Comparison of ENCODE assay signal across 16 cellular contexts in the genomic region with DNA sequence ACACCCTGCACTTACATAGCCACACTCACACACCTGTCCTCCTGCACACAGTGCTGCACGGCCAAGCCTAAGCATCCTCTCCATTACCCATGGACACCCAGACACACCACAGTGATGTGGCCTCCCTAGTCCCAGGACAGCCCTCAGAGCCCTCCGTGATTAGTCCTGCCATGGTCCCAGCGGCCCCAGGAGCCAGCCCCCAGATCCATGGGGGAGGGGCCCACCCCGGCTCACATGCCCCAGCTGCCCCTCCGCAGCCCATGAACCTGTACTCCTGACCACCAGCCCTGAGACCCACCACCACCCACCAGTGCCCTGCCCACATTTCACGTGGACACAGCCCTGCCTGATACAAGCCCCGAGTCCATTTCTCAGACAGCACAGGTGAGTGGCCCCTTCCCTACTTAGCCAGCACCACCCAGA. TPM values are rescaled to one million over a fixed set of nuclear protein-coding genes. Genes with fewer than 3 reads are reported as not detected.
DNase-seq lines count a peak whose midpoint lies in the region; FAIRE-seq and TF ChIP-seq lines count a peak whose summit lies in the region.
"Had no signal": no experiment of that assay in that cellular context is flagged by ENCODE, and none has a peak within 500 bp of the region (broad histone marks: within the 10 kb centered on the region; RNA-seq: fewer than 3 reads in every experiment).

No MANE protein-coding gene starts in this region.

- H3K23ac ChIP-seq in mesendoderm (ENCODE audit: low read length), result peak overlapping the region; percentile 24

- H3K4me1 Mint-ChIP-seq in activated naive CD8-positive, alpha-beta T cell (ENCODE audit: low read depth), result peaks cover 85% of the 10 kb centered on the region
- H3K4me1 Mint-ChIP-seq in activated naive CD8-positive, alpha-beta T cell treated with anti-CD3 and anti-CD28 coated beads for 36 hours, result peaks cover 84% of the 10 kb centered on the region
- H3K4me1 Mint-ChIP-seq in type B pancreatic cell (ENCODE audit: unreplicated experiment), result peaks cover 16% of the 10 kb centered on the region

- WGBS in mesendoderm (ENCODE audit: extremely low coverage, insufficient coverage, low lambda C conversion rate), result no CpG with 5 or more reads among the region's 7 CpGs

- no peaks in the 10 kb centered on the region for H3K9me3 ChIP-seq in WERI-Rb-1 (ENCODE audit: severe bottlenecking)
- H3K9me3 ChIP-seq: adrenal gland had no signal

- TF ChIP-seq CTCF in WERI-Rb-1 (IDR thresholded peaks at IDR 0.05; ENCODE audit: low read depth, low read length), result no peak
- no peak for TF ChIP-seq CTCF in type B pancreatic cell (conservative IDR thresholded peaks at IDR 0.05)
- TF ChIP-seq CTCF in D721Med (IDR thresholded peaks at IDR 0.05; ENCODE audit: insufficient read depth, missing control alignments), result no peak

- no peak overlapping the region for H3K9ac ChIP-seq in mesendoderm (ENCODE audit: low read length)

- H2BK120ac ChIP-seq in mesendoderm (ENCODE audit: low read depth, low read length), result no peak overlapping the region

- no peak for FAIRE-seq in D721Med (lab: Jason Lieb, UNC)

- H2BK15ac ChIP-seq in mesendoderm (replicated peaks; ENCODE audit: low read depth), result no peak overlapping the region

- H3K27me3 ChIP-seq in WERI-Rb-1 (ENCODE audit: insufficient read depth, low read depth, severe bottlenecking) (no peaks in the 10 kb centered on the region), mesendoderm (ENCODE audit: insufficient read depth, low read length, poor library complexity) (no peaks in the 10 kb centered on the region)
- H3K27me3 ChIP-seq: adrenal gland had no signal

- no peak for DNase-seq in activated naive CD8-positive, alpha-beta T cell treated with anti-CD3 and anti-CD28 coated beads for 36 hours
- DNase-seq in WERI-Rb-1 (peak; percentile 78), mesendoderm (no peak), type B pancreatic cell (ENCODE audit: extremely low spot score, unreplicated experiment) (no peak), D721Med (ENCODE audit: insufficient read length, low spot score) (no peak), KG1 (lab: John Stamatoyannopoulos, UW) (no peak)
- DNase-seq in stimulated activated CD4-positive, alpha-beta T cell treated with anti-CD3 and anti-CD28 coated beads, Interleukin-4, amount 100 ng/mL, for 1 hour, result no peak
- DNase-seq: adrenal gland, KBM-7, NCI-H1092 had no signal

- no peak overlapping the region for H4K5ac ChIP-seq in mesendoderm (ENCODE audit: low read length)

- H3K27me3 Mint-ChIP-seq in activated naive CD8-positive, alpha-beta T cell, result no peaks in the 10 kb centered on the region
- H3K27me3 Mint-ChIP-seq in activated naive CD8-positive, alpha-beta T cell treated with anti-CD3 and anti-CD28 coated beads for 36 hours, result no peaks in the 10 kb centered on the region
- peaks cover 2% of the 10 kb centered on the region for H3K27me3 Mint-ChIP-seq in type B pancreatic cell
- H3K27me3 Mint-ChIP-seq: central memory CD8-positive, alpha-beta T cell had no signal

- peak overlapping the region; percentile 94 for H3K27ac ChIP-seq in WERI-Rb-1
- H3K27ac ChIP-seq in mesendoderm (ENCODE audit: low read depth, low read length), result no peak overlapping the region
- H3K27ac ChIP-seq: adrenal gland had no signal

- no peak overlapping the region for H3K4me2 ChIP-seq in mesendoderm (ENCODE audit: low read length)
- H3K4me2 ChIP-seq: GM23338 had no signal

- H3K36me3 ChIP-seq in WERI-Rb-1 (no peaks in the 10 kb centered on the region), mesendoderm (ENCODE audit: control insufficient read depth, insufficient read depth, low read length) (no peaks in the 10 kb centered on the region)
- H3K36me3 ChIP-seq: adrenal gland had no signal

- H3K4me1 ChIP-seq in mesendoderm (ENCODE audit: control insufficient read depth, low read depth, low read length), result peaks cover under 1% of the 10 kb centered on the region
- H3K4me1 ChIP-seq: adrenal gland had no signal

- H2BK5ac ChIP-seq in mesendoderm (ENCODE audit: low read length), result no peak overlapping the region

- H3K4me3 Mint-ChIP-seq in activated naive CD8-positive, alpha-beta T cell, result no peak overlapping the region
- no peak overlapping the region for H3K4me3 Mint-ChIP-seq in activated naive CD8-positive, alpha-beta T cell treated with anti-CD3 and anti-CD28 coated beads for 36 hours
- no peak overlapping the region for H3K4me3 Mint-ChIP-seq in type B pancreatic cell
- H3K4me3 Mint-ChIP-seq: central memory CD8-positive, alpha-beta T cell; GM23338 had no signal

- no peaks in the 10 kb centered on the region for H3K79me2 ChIP-seq in mesendoderm (ENCODE audit: control insufficient read depth, insufficient read depth, low read length)

- H3K4me3 ChIP-seq in WERI-Rb-1 (ENCODE audit: low read depth, low read length), result no peak overlapping the region
- H3K4me3 ChIP-seq in mesendoderm (ENCODE audit: low read length), result no peak overlapping the region
- H3K4me3 ChIP-seq: adrenal gland, GM23338 had no signal

- no peak overlapping the region for H2AK5ac ChIP-seq in mesendoderm (ENCODE audit: low read length)

- no peaks in the 10 kb centered on the region for H3K9me3 Mint-ChIP-seq in activated naive CD8-positive, alpha-beta T cell (ENCODE audit: low read depth)
- H3K9me3 Mint-ChIP-seq in activated naive CD8-positive, alpha-beta T cell treated with anti-CD3 and anti-CD28 coated beads for 36 hours, result no peaks in the 10 kb centered on the region
- H3K9me3 Mint-ChIP-seq in type B pancreatic cell, result no peaks in the 10 kb centered on the region
- H3K9me3 Mint-ChIP-seq: central memory CD8-positive, alpha-beta T cell; GM23338 had no signal

- H3K36me3 Mint-ChIP-seq in activated naive CD8-positive, alpha-beta T cell, result no peaks in the 10 kb centered on the region
- H3K36me3 Mint-ChIP-seq in activated naive CD8-positive, alpha-beta T cell treated with anti-CD3 and anti-CD28 coated beads for 36 hours, result no peaks in the 10 kb centered on the region
- H3K36me3 Mint-ChIP-seq in type B pancreatic cell, result no peaks in the 10 kb centered on the region

- no peak overlapping the region for H3K56ac ChIP-seq in mesendoderm (ENCODE audit: low read length)

- H4K8ac ChIP-seq in mesendoderm (ENCODE audit: low read depth, low read length), result no peak overlapping the region

- peak overlapping the region; percentile 54 for H3K27ac Mint-ChIP-seq in activated naive CD8-positive, alpha-beta T cell
- no peak overlapping the region for H3K27ac Mint-ChIP-seq in activated naive CD8-positive, alpha-beta T cell treated with anti-CD3 and anti-CD28 coated beads for 36 hours
- peak overlapping the region; percentile 39 for H3K27ac Mint-ChIP-seq in type B pancreatic cell
- H3K27ac Mint-ChIP-seq: GM23338 had no signal

- no peak overlapping the region for H3K18ac ChIP-seq in mesendoderm (ENCODE audit: low read length)

- no peaks in the 10 kb centered on the region for H3K79me1 ChIP-seq in mesendoderm (ENCODE audit: low read length)

- H3K4ac ChIP-seq in mesendoderm (ENCODE audit: low read depth, low read length), result no peak overlapping the region

RNA-seq across cellular contexts. Expression of a gene that starts 8.1 kb away (rescaled TPM):
- total RNA-seq in activated naive CD8-positive, alpha-beta T cell treated with anti-CD3 and anti-CD28 coated beads for 36 hours, result 100 to 1,000 TPM; 274 to 279 TPM
- polyA plus RNA-seq in mesendoderm (2013, experiment 1 of 2), result 6.8 TPM
- 6.7 TPM for polyA plus RNA-seq in mesendoderm (2013, experiment 2 of 2)
- 4.3 and 4.5 TPM in 2 replicates for total RNA-seq in type B pancreatic cell (ENCODE audit: low replicate concordance)

RNA-seq across cellular contexts. Expression of a gene that starts 15.0 kb away (rescaled TPM):
- total RNA-seq in activated naive CD8-positive, alpha-beta T cell treated with anti-CD3 and anti-CD28 coated beads for 36 hours, result 10 to 100 TPM; 22.1 to 23.3 TPM
- polyA plus RNA-seq in mesendoderm (2013, experiment 1 of 2), result 0.07 TPM
- polyA plus RNA-seq in mesendoderm (2013, experiment 2 of 2), result not detected
- 0.93 TPM in 1 of 2 replicates, not detected in the other for total RNA-seq in type B pancreatic cell (ENCODE audit: low replicate concordance)
- total RNA-seq: adrenal gland, fibroblast of villous mesenchyme, GM23338, pulmonary artery endothelial cell, RPMI7951 had no signal
- polyA plus RNA-seq: adrenal gland had no signal

RNA-seq across cellular contexts. Expression of a gene that starts 36.9 kb away (rescaled TPM):
- total RNA-seq in activated naive CD8-positive, alpha-beta T cell treated with anti-CD3 and anti-CD28 coated beads for 36 hours, result under 1 TPM; 0.29 to 0.30 TPM
- polyA plus RNA-seq in mesendoderm (2013, experiment 1 of 2), result 0.51 TPM
- polyA plus RNA-seq in mesendoderm (2013, experiment 2 of 2), result 0.59 TPM
- 2.4 and 13.9 TPM in 2 replicates for total RNA-seq in type B pancreatic cell (ENCODE audit: low replicate concordance)
- total RNA-seq: fibroblast of villous mesenchyme, pulmonary artery endothelial cell, RPMI7951 had no signal

RNA-seq across cellular contexts. Expression of a gene that starts 55.3 kb away (rescaled TPM):
- total RNA-seq in activated naive CD8-positive, alpha-beta T cell treated with anti-CD3 and anti-CD28 coated beads for 36 hours, result 100 to 1,000 TPM; 229 to 231 TPM
- 93.9 TPM for polyA plus RNA-seq in mesendoderm (2013, experiment 1 of 2)
- 92.1 TPM for polyA plus RNA-seq in mesendoderm (2013, experiment 2 of 2)
- total RNA-seq in type B pancreatic cell (ENCODE audit: low replicate concordance), result 133 and 146 TPM in 2 replicates

Comparison
In these comparisons a context has a peak if more than half of its experiments do, and no peak if none do; other contexts are left out.
1. RNA of a gene that starts 8.1 kb away (total RNA-seq): 274 to 279 TPM in activated naive CD8-positive, alpha-beta T cell treated with anti-CD3 and anti-CD28 coated beads for 36 hours; 4.3 to 4.5 TPM in type B pancreatic cell; every median in the first group is over 10 times any median in the second.
2. RNA of a gene that starts 15.0 kb away (total RNA-seq): 22.1 to 23.3 TPM in activated naive CD8-positive, alpha-beta T cell treated with anti-CD3 and anti-CD28 coated beads for 36 hours; 0.93 TPM in type B pancreatic cell; every median in the first group is over 10 times any median in the second.